In the genomic region with DNA sequence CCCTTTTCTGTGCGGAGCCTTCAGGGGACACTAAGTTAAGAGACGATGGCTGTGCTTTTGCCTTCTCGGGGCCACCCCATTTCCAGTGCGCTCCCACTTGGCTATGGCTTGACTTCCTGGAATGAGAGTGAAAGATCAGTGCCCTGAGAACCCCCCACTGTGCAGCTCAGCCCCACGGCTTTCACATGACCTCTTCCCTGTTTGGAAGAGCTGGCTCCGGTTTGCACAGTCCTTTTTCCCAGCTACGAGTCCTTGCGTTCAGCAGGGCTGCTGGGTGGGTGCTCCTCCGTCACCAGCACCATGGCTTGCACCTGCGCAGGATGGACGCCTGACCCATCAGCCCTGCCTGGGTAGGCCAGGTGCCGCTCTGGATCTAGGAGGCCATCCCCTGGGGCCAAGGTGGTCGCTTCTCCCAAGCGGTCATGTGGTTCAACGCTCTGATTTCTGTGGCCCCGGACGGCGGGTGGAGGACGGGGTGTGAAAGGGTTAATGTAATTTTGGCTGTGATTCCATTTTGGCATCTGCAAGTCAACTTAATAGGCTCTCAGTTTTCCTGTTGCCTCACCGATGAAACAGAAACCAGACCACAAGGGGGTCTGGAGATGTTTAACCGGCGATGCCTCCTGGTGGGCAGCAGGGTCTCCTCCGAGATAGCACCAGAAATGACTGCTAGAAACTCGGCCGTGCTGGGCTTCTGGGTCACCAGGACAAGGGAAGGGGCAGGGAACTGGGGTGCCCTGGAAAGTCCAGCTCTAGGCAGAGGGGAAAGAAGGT, we compare ENCODE assay signal across 11 cellular contexts.
A peak's percentile ranks its signal among the peaks of the same experiment; 100 is the strongest.
DNase-seq lines count a peak whose midpoint lies in the region; ATAC-seq and TF ChIP-seq lines count a peak whose summit lies in the region.
"Had no signal": no experiment of that assay in that cellular context is flagged by ENCODE, and none has a peak within 500 bp of the region (broad histone marks: within the 10 kb centered on the region; RNA-seq: fewer than 3 reads in every experiment).

No MANE protein-coding gene starts in this region.

- DNase-seq in DMS 273 (lab: John Stamatoyannopoulos, UW; ENCODE audit: unreplicated experiment) (peak; percentile 89), cardiac septum (ENCODE audit: low spot score) (peak; percentile 74), psoas muscle (peak; percentile 44 to 71), iPS-NIHi7 (ENCODE audit: extremely low spot score) (no peak), NCI-H748 (lab: John Stamatoyannopoulos, UW; ENCODE audit: unreplicated experiment) (no peak)
- DNase-seq: DND-41, foreskin keratinocyte had no signal

- H3K4me1 Mint-ChIP-seq in activated T-helper 17 cell treated with anti-CD3 and anti-CD28 coated beads, Interleukin-2, amount 50 U/mL, for 72 hours, result no peaks in the 10 kb centered on the region

- H3K27ac ChIP-seq in psoas muscle, result peak overlapping the region; percentile 71
- H3K27ac ChIP-seq: foreskin keratinocyte, HL-60 had no signal

- peaks cover 10% of the 10 kb centered on the region for H3K27me3 Mint-ChIP-seq in activated T-helper 17 cell treated with anti-CD3 and anti-CD28 coated beads, Interleukin-2, amount 50 U/mL, for 72 hours

- H3K36me3 ChIP-seq in psoas muscle (ENCODE audit: insufficient read depth in 1 of 2, low read depth in 1 of 2), result no peaks in the 10 kb centered on the region

- H3K4me3 ChIP-seq in psoas muscle, result peak overlapping the region; percentile 14

- H3K4me3 Mint-ChIP-seq in activated T-helper 17 cell treated with anti-CD3 and anti-CD28 coated beads, Interleukin-2, amount 50 U/mL, for 72 hours, result no peak overlapping the region

- peaks cover 17% of the 10 kb centered on the region for H3K4me1 ChIP-seq in psoas muscle

- WGBS in psoas muscle, 3 donors, result 33 to 44% (median 39%) methylated on average over 24 to 25 of the region's 25 CpGs

- no peaks in the 10 kb centered on the region for H3K27me3 ChIP-seq in psoas muscle (ENCODE audit: insufficient read depth in 3 of 3, low read length in 2 of 3)
- H3K27me3 ChIP-seq: foreskin keratinocyte had no signal

- no peak overlapping the region for H3K27ac Mint-ChIP-seq in activated T-helper 17 cell treated with anti-CD3 and anti-CD28 coated beads, Interleukin-2, amount 50 U/mL, for 72 hours

- ATAC-seq in SK-N-SH treated with all-trans-retinoic acid at 6 μM for 48 hours (peak; percentile 29), psoas muscle (peak; percentile 40 to 69 (median 42)), esophagus mucosa (no peak)
- no peak for ATAC-seq in activated T-helper 17 cell treated with anti-CD3 and anti-CD28 coated beads, Interleukin-2, amount 50 U/mL, for 72 hours (replicated peaks)

- no peaks in the 10 kb centered on the region for H3K36me3 Mint-ChIP-seq in activated T-helper 17 cell treated with anti-CD3 and anti-CD28 coated beads, Interleukin-2, amount 50 U/mL, for 72 hours (ENCODE audit: low read depth)

- intact Hi-C loops in cardiac septum (cut with DNase I), result no loop called here
- intact Hi-C loops in psoas muscle (cut with DNase I), result no loop called here

- no peaks in the 10 kb centered on the region for H3K9me3 ChIP-seq in psoas muscle

- no peaks in the 10 kb centered on the region for H3K9me3 Mint-ChIP-seq in activated T-helper 17 cell treated with anti-CD3 and anti-CD28 coated beads, Interleukin-2, amount 50 U/mL, for 72 hours

- TF ChIP-seq CTCF in psoas muscle (IDR thresholded peaks at IDR 0.05), result peak; percentile 25

TF ChIP-seq in SK-N-SH treated with all-trans-retinoic acid at 6 μM for 48 hours, 23 proteins besides CTCF, POLR2A, EP300 and RAD21:
- 0 out of 2 replicates have a peak, but pooled peaks have one; percentile 23 for TF ChIP-seq SNAI2 (CRISPR knock-in tag; IDR thresholded peaks at IDR 0.05)
- TF ChIP-seq TSHZ2 (CRISPR knock-in tag; IDR thresholded peaks at IDR 0.05), result no peak; the same call in 1 of the 2 replicates
- TF ChIP-seq BACH2 (CRISPR knock-in tag; IDR thresholded peaks at IDR 0.05; ENCODE audit: borderline replicate concordance), result no peak
- no peak for TF ChIP-seq ZNF70 (CRISPR knock-in tag; IDR thresholded peaks at IDR 0.05)
- no peak for TF ChIP-seq OSR1 (CRISPR knock-in tag; IDR thresholded peaks at IDR 0.05)
- TF ChIP-seq ZFP3 (CRISPR knock-in tag; IDR thresholded peaks at IDR 0.05), result no peak
- TF ChIP-seq TCF4 (CRISPR knock-in tag; IDR thresholded peaks at IDR 0.05; ENCODE audit: borderline replicate concordance), result no peak; the same call in 1 of the 2 replicates

Comparison
In these comparisons a context has a peak if more than half of its experiments do, and no peak if none do; other contexts are left out.
1. DNase-seq: peak in DMS 273 (single experiment), cardiac septum (single experiment) and psoas muscle (2 of 2); none in iPS-NIHi7 (single experiment) and NCI-H748 (single experiment).
2. ATAC-seq: peak in SK-N-SH treated with all-trans-retinoic acid at 6 μM for 48 hours (single experiment) and psoas muscle (4 of 4); none in esophagus mucosa (single experiment) and activated T-helper 17 cell treated with anti-CD3 and anti-CD28 coated beads, Interleukin-2, amount 50 U/mL, for 72 hours (single experiment).